In the genomic region with DNA sequence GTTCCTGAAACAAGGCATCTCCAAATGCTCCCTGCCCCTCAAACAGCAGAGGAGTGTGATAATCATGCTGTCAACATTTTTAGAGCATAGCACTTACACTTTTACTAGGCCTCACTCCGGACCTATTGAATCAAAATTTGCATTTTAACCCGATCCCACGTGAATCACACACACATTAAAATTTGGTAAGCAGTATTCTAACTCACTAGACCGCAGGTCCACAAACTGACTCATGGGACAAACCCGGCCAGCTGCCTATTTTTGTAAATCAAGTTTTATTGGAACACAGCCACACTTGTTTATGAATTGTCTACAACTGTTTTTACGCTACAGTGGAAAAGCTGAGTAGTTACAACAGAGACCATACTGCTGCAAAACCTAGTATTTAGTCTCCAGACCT, we compare ENCODE assay signal across 13 cellular contexts. TPM values are rescaled to one million over a fixed set of nuclear protein-coding genes. Genes with fewer than 3 reads are reported as not detected.
DNase-seq lines count a peak whose midpoint lies in the region; ATAC-seq, FAIRE-seq and TF ChIP-seq lines count a peak whose summit lies in the region.
"Had no signal": no experiment of that assay in that cellular context is flagged by ENCODE, and none has a peak within 500 bp of the region (broad histone marks: within the 10 kb centered on the region; RNA-seq: fewer than 3 reads in every experiment).

No MANE protein-coding gene starts in this region.

- peaks cover 25 to 26% of the 10 kb centered on the region in 2 donors for H3K36me3 ChIP-seq in ascending aorta

- H3K9me3 Mint-ChIP-seq in stimulated activated effector memory CD8-positive, alpha-beta T cell treated with anti-CD3 and anti-CD28 coated beads, Interleukin-12 subunit alpha, Interleukin-12 subunit beta, amount 100 ng/mL, for 72 hours: no peaks in the 10 kb centered on the region
- H3K9me3 Mint-ChIP-seq: activated T-cell treated with anti-CD3 and anti-CD28 coated beads, Interleukin-2, amount 50 U/mL, for 4 hours had no signal

- H3K4me3 ChIP-seq in ascending aorta: peak overlapping the region in 1 of 2 donors; percentile 9

- H3K4me1 ChIP-seq in ascending aorta: peaks cover 9 to 25% of the 10 kb centered on the region in 2 donors

- peak; percentile 60 for DNase-seq in GM03348 (ENCODE audit: low spot score)
- DNase-seq in ascending aorta (ENCODE audit: low spot score in 2 of 2): no peak
- peak; percentile 28 for DNase-seq in glomerular visceral epithelial cell (ENCODE audit: extremely low spot score)
- DNase-seq in stimulated activated effector memory CD8-positive, alpha-beta T cell treated with anti-CD3 and anti-CD28 coated beads, Interleukin-12 subunit alpha, Interleukin-12 subunit beta, amount 100 ng/mL, for 72 hours (ENCODE audit: low spot score in 2 of 2): no peak
- no peak for DNase-seq in NCI-H524 (lab: John Stamatoyannopoulos, UW)
- DNase-seq in NCI-H774 (lab: John Stamatoyannopoulos, UW): no peak
- DNase-seq in D721Med (ENCODE audit: insufficient read length, low spot score): no peak
- DNase-seq: activated T-cell treated with anti-CD3 and anti-CD28 coated beads, Interleukin-2, amount 50 U/mL, for 4 hours; NCI-H1930; OCI-M1 had no signal

- H3K27ac Mint-ChIP-seq in stimulated activated effector memory CD8-positive, alpha-beta T cell treated with anti-CD3 and anti-CD28 coated beads, Interleukin-12 subunit alpha, Interleukin-12 subunit beta, amount 100 ng/mL, for 72 hours: peak overlapping the region; percentile 73

- no peaks in the 10 kb centered on the region for H3K27me3 ChIP-seq in ascending aorta

- no peaks in the 10 kb centered on the region for H3K4me1 Mint-ChIP-seq in stimulated activated effector memory CD8-positive, alpha-beta T cell treated with anti-CD3 and anti-CD28 coated beads, Interleukin-12 subunit alpha, Interleukin-12 subunit beta, amount 100 ng/mL, for 72 hours

- H3K27ac ChIP-seq in ascending aorta: peak overlapping the region; percentile 84 to 93

- FAIRE-seq in D721Med (lab: Jason Lieb, UNC): no peak
- FAIRE-seq: GM12891, TTC549 had no signal

- no peaks in the 10 kb centered on the region for H3K9me3 ChIP-seq in ascending aorta

- no peak for ATAC-seq in stimulated activated effector memory CD8-positive, alpha-beta T cell treated with anti-CD3 and anti-CD28 coated beads, Interleukin-12 subunit alpha, Interleukin-12 subunit beta, amount 100 ng/mL, for 72 hours
- ATAC-seq in HG02973 (IDR thresholded peaks at IDR 0.05; ENCODE audit: unreplicated experiment): no peak
- ATAC-seq: activated T-cell treated with anti-CD3 and anti-CD28 coated beads, Interleukin-2, amount 50 U/mL, for 4 hours had no signal

- peaks cover 59% of the 10 kb centered on the region for H3K36me3 Mint-ChIP-seq in stimulated activated effector memory CD8-positive, alpha-beta T cell treated with anti-CD3 and anti-CD28 coated beads, Interleukin-12 subunit alpha, Interleukin-12 subunit beta, amount 100 ng/mL, for 72 hours

- intact Hi-C loops in ascending aorta (cut with DNase I): no loop called here

- no peak overlapping the region for H3K4me3 Mint-ChIP-seq in stimulated activated effector memory CD8-positive, alpha-beta T cell treated with anti-CD3 and anti-CD28 coated beads, Interleukin-12 subunit alpha, Interleukin-12 subunit beta, amount 100 ng/mL, for 72 hours
- H3K4me3 Mint-ChIP-seq: activated T-cell treated with anti-CD3 and anti-CD28 coated beads, Interleukin-2, amount 50 U/mL, for 4 hours had no signal

- TF ChIP-seq CTCF in ascending aorta (IDR thresholded peaks at IDR 0.05) (no peak), D721Med (IDR thresholded peaks at IDR 0.05; ENCODE audit: insufficient read depth, missing control alignments) (no peak)

RNA-seq across cellular contexts. Expression of gene SNX19, which starts 43.3 kb away (rescaled TPM):
- total RNA-seq in ascending aorta: 137 TPM

Comparison
In these comparisons a context has a peak if more than half of its experiments do, and no peak if none do; other contexts are left out.
1. DNase-seq: peak in GM03348 (single experiment) and glomerular visceral epithelial cell (single experiment); none in ascending aorta (0 of 2), stimulated activated effector memory CD8-positive, alpha-beta T cell treated with anti-CD3 and anti-CD28 coated beads, Interleukin-12 subunit alpha, Interleukin-12 subunit beta, amount 100 ng/mL, for 72 hours (0 of 2), NCI-H524 (0 of 2), NCI-H774 (single experiment) and D721Med (single experiment).